25 cellular contexts compared by ENCODE assay signal in genomic region chr18:72174972-72175649, GRCh38.
"Had no signal": no experiment of that assay in that cellular context is flagged by ENCODE, and none has a peak within 500 bp of the region (broad histone marks: within the 10 kb centered on the region; RNA-seq: fewer than 3 reads in every experiment).

No MANE protein-coding gene starts in this region.

- H3K9ac ChIP-seq: neural progenitor cell had no signal

- H3K4me2 ChIP-seq: neural progenitor cell had no signal

- H3K4me1 Mint-ChIP-seq: activated CD4-positive, alpha-beta T cell treated with anti-CD3 and anti-CD28 coated beads, Interleukin-2, amount 10 ng/mL, durations not matched to agents 7 days and 5 days; activated CD8-positive, alpha-beta memory T cell treated with anti-CD3 and anti-CD28 coated beads, Interleukin-2, amount 10 ng/mL, durations not matched to agents 7 days and 5 days; activated naive CD4-positive, alpha-beta T cell treated with anti-CD3 and anti-CD28 coated beads, Interleukin-2, amount 10 ng/mL, durations not matched to agents 7 days and 5 days; activated naive CD8-positive, alpha-beta T cell treated with anti-CD3 and anti-CD28 coated beads, Interleukin-2, amount 50 U/mL, for 24 hours; naive thymus-derived CD4-positive, alpha-beta T cell; neural progenitor cell; stimulated activated effector memory CD8-positive, alpha-beta T cell treated with anti-CD3 and anti-CD28 coated beads, Interleukin-12 subunit alpha, Interleukin-12 subunit beta, amount 100 ng/mL, for 72 hours had no signal

- H3K27me3 Mint-ChIP-seq: activated CD4-positive, alpha-beta T cell treated with anti-CD3 and anti-CD28 coated beads, Interleukin-2, amount 10 ng/mL, durations not matched to agents 7 days and 5 days; activated CD8-positive, alpha-beta memory T cell treated with anti-CD3 and anti-CD28 coated beads, Interleukin-2, amount 10 ng/mL, durations not matched to agents 7 days and 5 days; activated CD8-positive, alpha-beta T cell treated with anti-CD3 and anti-CD28 coated beads for 36 hours; activated naive CD4-positive, alpha-beta T cell treated with anti-CD3 and anti-CD28 coated beads, Interleukin-2, amount 10 ng/mL, durations not matched to agents 7 days and 5 days; activated naive CD8-positive, alpha-beta T cell treated with anti-CD3 and anti-CD28 coated beads, Interleukin-2, amount 50 U/mL, for 24 hours; naive thymus-derived CD4-positive, alpha-beta T cell had no signal

- H2AFZ ChIP-seq: neural progenitor cell had no signal

- H3K27ac ChIP-seq: body of pancreas, lower lobe of right lung, neural progenitor cell, stomach, suprapubic skin, tibial nerve, VCaP had no signal

- H3K9me3 ChIP-seq: body of pancreas, lower lobe of right lung, suprapubic skin, tibial nerve had no signal

- H3K4me3 ChIP-seq: body of pancreas, lower lobe of right lung, neural progenitor cell, stomach, suprapubic skin, tibial nerve had no signal

- H3K27me3 ChIP-seq: body of pancreas, neural progenitor cell, stomach, suprapubic skin, tibial nerve had no signal

- H3K36me3 ChIP-seq: lower lobe of right lung, neural progenitor cell, stomach, suprapubic skin, tibial nerve had no signal

- DNase-seq: activated CD4-positive, alpha-beta T cell treated with anti-CD3 and anti-CD28 coated beads, Interleukin-2, amount 10 ng/mL, durations not matched to agents 7 days and 5 days; activated CD8-positive, alpha-beta memory T cell treated with anti-CD3 and anti-CD28 coated beads, Interleukin-2, amount 10 ng/mL, durations not matched to agents 7 days and 5 days; activated CD8-positive, alpha-beta T cell treated with anti-CD3 and anti-CD28 coated beads for 36 hours; activated effector memory CD4-positive, alpha-beta T cell treated with anti-CD3 and anti-CD28 coated beads, Interleukin-2, amount 50 U/mL, for 16 hours; activated naive CD4-positive, alpha-beta T cell treated with anti-CD3 and anti-CD28 coated beads, Interleukin-2, amount 10 ng/mL, durations not matched to agents 7 days and 5 days; activated naive CD8-positive, alpha-beta T cell treated with anti-CD3 and anti-CD28 coated beads, Interleukin-2, amount 50 U/mL, for 24 hours; activated T-cell treated with anti-CD3 and anti-CD28 coated beads for 4 hours; anterior cingulate cortex; body of pancreas; dermis blood vessel endothelial cell; effector CD8-positive, alpha-beta T cell; lower lobe of right lung; naive thymus-derived CD4-positive, alpha-beta T cell; posterior cingulate gyrus; small intestine; stimulated activated CD4-positive, alpha-beta T cell treated with anti-CD3 and anti-CD28 coated beads, Interleukin-2, amount 100 ng/mL, for 24 hours; stomach; T-helper 2 cell had no signal

- H3K27ac Mint-ChIP-seq: activated CD4-positive, alpha-beta T cell treated with anti-CD3 and anti-CD28 coated beads, Interleukin-2, amount 10 ng/mL, durations not matched to agents 7 days and 5 days; activated CD8-positive, alpha-beta memory T cell treated with anti-CD3 and anti-CD28 coated beads, Interleukin-2, amount 10 ng/mL, durations not matched to agents 7 days and 5 days; activated CD8-positive, alpha-beta T cell treated with anti-CD3 and anti-CD28 coated beads for 36 hours; activated naive CD4-positive, alpha-beta T cell treated with anti-CD3 and anti-CD28 coated beads, Interleukin-2, amount 10 ng/mL, durations not matched to agents 7 days and 5 days; activated naive CD8-positive, alpha-beta T cell treated with anti-CD3 and anti-CD28 coated beads, Interleukin-2, amount 50 U/mL, for 24 hours; naive thymus-derived CD4-positive, alpha-beta T cell; neural progenitor cell; stimulated activated effector memory CD8-positive, alpha-beta T cell treated with anti-CD3 and anti-CD28 coated beads, Interleukin-12 subunit alpha, Interleukin-12 subunit beta, amount 100 ng/mL, for 72 hours had no signal

- H3K4me1 ChIP-seq: body of pancreas, lower lobe of right lung, neural progenitor cell, stomach, suprapubic skin, tibial nerve had no signal

- H3K9me3 Mint-ChIP-seq: neural progenitor cell had no signal

- H3K4me3 Mint-ChIP-seq: activated CD4-positive, alpha-beta T cell treated with anti-CD3 and anti-CD28 coated beads, Interleukin-2, amount 10 ng/mL, durations not matched to agents 7 days and 5 days; activated CD8-positive, alpha-beta memory T cell treated with anti-CD3 and anti-CD28 coated beads, Interleukin-2, amount 10 ng/mL, durations not matched to agents 7 days and 5 days; activated CD8-positive, alpha-beta T cell treated with anti-CD3 and anti-CD28 coated beads for 36 hours; activated naive CD4-positive, alpha-beta T cell treated with anti-CD3 and anti-CD28 coated beads, Interleukin-2, amount 10 ng/mL, durations not matched to agents 7 days and 5 days; activated naive CD8-positive, alpha-beta T cell treated with anti-CD3 and anti-CD28 coated beads, Interleukin-2, amount 50 U/mL, for 24 hours; naive thymus-derived CD4-positive, alpha-beta T cell; neural progenitor cell; stimulated activated effector memory CD8-positive, alpha-beta T cell treated with anti-CD3 and anti-CD28 coated beads, Interleukin-12 subunit alpha, Interleukin-12 subunit beta, amount 100 ng/mL, for 72 hours had no signal

- H3K36me3 Mint-ChIP-seq: activated CD8-positive, alpha-beta memory T cell treated with anti-CD3 and anti-CD28 coated beads, Interleukin-2, amount 10 ng/mL, durations not matched to agents 7 days and 5 days; activated naive CD4-positive, alpha-beta T cell treated with anti-CD3 and anti-CD28 coated beads, Interleukin-2, amount 10 ng/mL, durations not matched to agents 7 days and 5 days; naive thymus-derived CD4-positive, alpha-beta T cell; neural progenitor cell; stimulated activated effector memory CD8-positive, alpha-beta T cell treated with anti-CD3 and anti-CD28 coated beads, Interleukin-12 subunit alpha, Interleukin-12 subunit beta, amount 100 ng/mL, for 72 hours had no signal

- ATAC-seq: activated CD4-positive, CD25-positive, alpha-beta regulatory T cell treated with anti-CD3 and anti-CD28 coated beads, Interleukin-2, amount 50 U/mL, for 24 hours; activated CD8-positive, alpha-beta memory T cell treated with anti-CD3 and anti-CD28 coated beads, Interleukin-2, amount 10 ng/mL, durations not matched to agents 7 days and 5 days; activated CD8-positive, alpha-beta T cell treated with anti-CD3 and anti-CD28 coated beads for 36 hours; activated naive CD8-positive, alpha-beta T cell treated with anti-CD3 and anti-CD28 coated beads, Interleukin-2, amount 50 U/mL, for 24 hours; body of pancreas; lower lobe of right lung; naive thymus-derived CD4-positive, alpha-beta T cell; sciatic nerve; stimulated activated effector memory CD8-positive, alpha-beta T cell treated with anti-CD3 and anti-CD28 coated beads, Interleukin-12 subunit alpha, Interleukin-12 subunit beta, amount 100 ng/mL, for 72 hours had no signal
